In genomic region chrX:2609431-2610238, GRCh38 we compare ENCODE assay signal across 1 cellular context.
A peak's percentile ranks its signal among the peaks of the same experiment; 100 is the strongest.
TF ChIP-seq lines count a peak whose summit lies in the region.

No MANE protein-coding gene starts in this region.

TF ChIP-seq in HepG2, 621 proteins besides CTCF, POLR2A, EP300 and RAD21 (continued from another document):
- peak; percentile 58; the same call in 1 of the 2 replicates for TF ChIP-seq ZBTB10 (CRISPR knock-in tag; IDR thresholded peaks at IDR 0.05; ENCODE audit: borderline replicate concordance)
